In genomic region chr21:34526618-34527290, GRCh38 we compare ENCODE assay signal across 8 cellular contexts.
DNase-seq lines count a peak whose midpoint lies in the region; ATAC-seq, FAIRE-seq and TF ChIP-seq lines count a peak whose summit lies in the region.

No MANE protein-coding gene starts in this region.

- H3K4me3 ChIP-seq in BLaER1, result no peak overlapping the region
- H3K4me3 ChIP-seq in choroid plexus epithelial cell (ENCODE audit: low read depth, low read length), result peak overlapping the region; percentile 61

- H3K4me2 ChIP-seq in BLaER1, result peak overlapping the region; percentile 53

- H3K9ac ChIP-seq in BLaER1, result no peak overlapping the region

- peaks cover 7% of the 10 kb centered on the region; the same call in 1 of the 2 replicates for H4K20me1 ChIP-seq in BLaER1

- FAIRE-seq in H54 (lab: Jason Lieb, UNC), result peak; percentile 76

- H3K27me3 ChIP-seq in BLaER1, result no peaks in the 10 kb centered on the region

- peak; percentile 88 for TF ChIP-seq POLR2A in H54 (IDR thresholded peaks at IDR 0.05; ENCODE audit: low read depth, low read length)

- H3K27ac ChIP-seq in BLaER1, result no peak overlapping the region

- peak; percentile 96 for ATAC-seq in SK-N-SH treated with all-trans-retinoic acid at 6 μM for 48 hours
- ATAC-seq in GM21528 (IDR thresholded peaks at IDR 0.05; ENCODE audit: low FRiP score, unreplicated experiment), result no peak

- DNase-seq in H54 (ENCODE audit: insufficient read length, low spot score) (peak; percentile 78), choroid plexus epithelial cell (ENCODE audit: low read depth) (peak; percentile 100), kidney glomerular epithelial cell (lab: John Stamatoyannopoulos, UW) (peak; percentile 97), NCI-H1417 treated with DMSO at 0.1 percent for 48 hours (lab: John Stamatoyannopoulos, UW) (no peak)
- peak; percentile 32 for DNase-seq in stimulated activated CD4-positive, alpha-beta T cell treated with anti-CD3 and anti-CD28 coated beads, Interleukin-12 subunit alpha, Interleukin-12 subunit beta, amount 100 ng/mL, for 4 hours

- no peaks in the 10 kb centered on the region for H3K9me3 ChIP-seq in BLaER1

- H3K36me3 ChIP-seq in BLaER1, result peaks cover 17% of the 10 kb centered on the region; the same call in 1 of the 2 replicates

- peaks cover 9% of the 10 kb centered on the region for H3K4me1 ChIP-seq in BLaER1

- TF ChIP-seq CTCF in choroid plexus epithelial cell (conservative IDR thresholded peaks at IDR 0.05; ENCODE audit: low read depth, low read length), result no peak

TF ChIP-seq in SK-N-SH treated with all-trans-retinoic acid at 6 μM for 48 hours, 23 proteins besides CTCF, POLR2A, EP300 and RAD21:
- no peak for TF ChIP-seq TCF4 (CRISPR knock-in tag; IDR thresholded peaks at IDR 0.05; ENCODE audit: borderline replicate concordance)
- TF ChIP-seq TSHZ2 (CRISPR knock-in tag; IDR thresholded peaks at IDR 0.05), result no peak
- peak; percentile 59; the same call in 1 of the 2 replicates for TF ChIP-seq CREB5 (CRISPR knock-in tag; IDR thresholded peaks at IDR 0.05; ENCODE audit: low read depth)
- TF ChIP-seq ZNF8 (CRISPR knock-in tag; IDR thresholded peaks at IDR 0.05), result no peak
- TF ChIP-seq ZNF70 (CRISPR knock-in tag; IDR thresholded peaks at IDR 0.05), result no peak
- TF ChIP-seq ZC3H10 (CRISPR knock-in tag; IDR thresholded peaks at IDR 0.05), result no peak
- no peak for TF ChIP-seq POU6F1 (CRISPR knock-in tag; IDR thresholded peaks at IDR 0.05; ENCODE audit: borderline replicate concordance, low read depth)
- no peak for TF ChIP-seq PPARA (CRISPR knock-in tag; IDR thresholded peaks at IDR 0.05; ENCODE audit: borderline replicate concordance)
- TF ChIP-seq ZFP3 (CRISPR knock-in tag; IDR thresholded peaks at IDR 0.05), result peak; percentile 63; the same call in 1 of the 2 replicates
- peak; percentile 59; the same call in 1 of the 2 replicates for TF ChIP-seq CSDC2 (CRISPR knock-in tag; IDR thresholded peaks at IDR 0.05)
- TF ChIP-seq ARNTL (CRISPR knock-in tag; IDR thresholded peaks at IDR 0.05; ENCODE audit: borderline replicate concordance, low read depth), result no peak
- peak; percentile 69; the same call in 1 of the 2 replicates for TF ChIP-seq PATZ1 (CRISPR knock-in tag; IDR thresholded peaks at IDR 0.05; ENCODE audit: borderline replicate concordance)
- no peak for TF ChIP-seq OSR1 (CRISPR knock-in tag; IDR thresholded peaks at IDR 0.05)
- no peak for TF ChIP-seq SNAI2 (CRISPR knock-in tag; IDR thresholded peaks at IDR 0.05)
- no peak for TF ChIP-seq ESRRG (CRISPR knock-in tag; IDR thresholded peaks at IDR 0.05)
- TF ChIP-seq ISL1 (CRISPR knock-in tag; IDR thresholded peaks at IDR 0.05), result peak; percentile 57
- TF ChIP-seq CSRNP3 (CRISPR knock-in tag; IDR thresholded peaks at IDR 0.05), result no peak
- TF ChIP-seq RARB (CRISPR knock-in tag; IDR thresholded peaks at IDR 0.05), result no peak
- TF ChIP-seq ZFP30 (CRISPR knock-in tag; IDR thresholded peaks at IDR 0.05), result no peak
- TF ChIP-seq ZNF565 (CRISPR knock-in tag; conservative IDR thresholded peaks at IDR 0.05; ENCODE audit: low read depth), result no peak
- TF ChIP-seq TOX (CRISPR knock-in tag; IDR thresholded peaks at IDR 0.05; ENCODE audit: borderline replicate concordance), result no peak
- TF ChIP-seq GLIS3 (CRISPR knock-in tag; IDR thresholded peaks at IDR 0.05), result no peak
- no peak for TF ChIP-seq BACH2 (CRISPR knock-in tag; IDR thresholded peaks at IDR 0.05; ENCODE audit: borderline replicate concordance)
TF ChIP-seq in SK-N-SH treated with all-trans-retinoic acid at 6 μM for 48 hours: peak in this region for 5.
